In genomic region chr18:54119524-54120019, GRCh38 we compare ENCODE assay signal across 8 cellular contexts.
DNase-seq lines count a peak whose midpoint lies in the region; ATAC-seq and TF ChIP-seq lines count a peak whose summit lies in the region.

No MANE protein-coding gene starts in this region.

- no peaks in the 10 kb centered on the region for H3F3A ChIP-seq in PC-3 (ENCODE audit: low read length, unreplicated experiment)

- no peaks in the 10 kb centered on the region for H3K79me2 ChIP-seq in PC-3 (ENCODE audit: low read length)

- peak; percentile 94 for ATAC-seq in PC-3

- peak; percentile 42 for DNase-seq in A172 (ENCODE audit: low spot score)
- DNase-seq in GDM1 (lab: John Stamatoyannopoulos, UW), result peak; percentile 44
- DNase-seq in H4 (ENCODE audit: low spot score), result peak; percentile 59
- peak; percentile 70 for DNase-seq in KBM-7
- peak; percentile 79 for DNase-seq in PC-3
- DNase-seq in cardiac fibroblast (ENCODE audit: low read depth in 2 of 2), result peak; percentile 79 to 83
- DNase-seq in kidney glomerular epithelial cell (lab: John Stamatoyannopoulos, UW), result peak; percentile 69
- peak; percentile 45 for DNase-seq in testis

- intact Hi-C loops in PC-3 (cut with micrococcal nuclease) (loop anchor here (1.0 to 5.0 kb wide), 5 partner anchors 77 to 551 kb away; no protein-coding TSS in a partner anchor), testis (cut with DNase I; ENCODE audit: low total_unique reads) (no loop called here)

- no peaks in the 10 kb centered on the region for H3K9me2 ChIP-seq in PC-3 (replicated peaks; ENCODE audit: low read length)

- WGBS in testis, 2 donors, result 22 to 34% methylated on average over 6 of the region's 6 CpGs

- no peaks in the 10 kb centered on the region for H3K9me3 ChIP-seq in PC-3 (ENCODE audit: low read length)
- no peaks in the 10 kb centered on the region for H3K9me3 ChIP-seq in testis

- H3K36me3 ChIP-seq in PC-3 (ENCODE audit: low read depth, low read length) (no peaks in the 10 kb centered on the region), testis (ENCODE audit: low read depth, missing control alignments) (no peaks in the 10 kb centered on the region)

- CTCF ChIA-PET in PC-3 (lab: Charles Lee), result interaction anchor here (0.5 to 1.2 kb wide), 10 partner anchors 8 to 552 kb away, joined by 3 to 15 read pairs (median 3); no protein-coding TSS in a partner anchor

- H3K4me1 ChIP-seq in PC-3 (ENCODE audit: insufficient read depth, low read length), result no peaks in the 10 kb centered on the region
- H3K4me1 ChIP-seq in testis, result no peaks in the 10 kb centered on the region

- POLR2A ChIA-PET in PC-3 (lab: Charles Lee; ENCODE audit: unreplicated experiment), result no interaction called here

- H3K27me3 ChIP-seq in PC-3 (ENCODE audit: low read length) (no peaks in the 10 kb centered on the region; the same call in 1 of the 2 replicates), testis (no peaks in the 10 kb centered on the region)

- H3K27ac ChIP-seq in PC-3 (ENCODE audit: low read length), result no peak overlapping the region
- H3K27ac ChIP-seq in testis, result no peak overlapping the region

- TF ChIP-seq CTCF in PC-3 (conservative IDR thresholded peaks at IDR 0.05; ENCODE audit: low read depth, low read length), result peak; percentile 95
- TF ChIP-seq CTCF in cardiac fibroblast (IDR thresholded peaks at IDR 0.05; ENCODE audit: low read depth, low read length), result peak; percentile 80
- peak; percentile 55 to 73 (median 69) for TF ChIP-seq CTCF in testis (IDR thresholded peaks at IDR 0.05)

- peak overlapping the region; percentile 89 for H2AFZ ChIP-seq in PC-3 (ENCODE audit: low read length)

- in situ Hi-C loops in KBM-7 (cut with MboI; ENCODE audit: low pct_unique_long_range_greater_than_20kb, low sequenced_read_pairs), result no loop called here

- peak overlapping the region; percentile 67 for H3K4me2 ChIP-seq in PC-3 (ENCODE audit: low read length)

- H3K4me3 ChIP-seq in PC-3 (ENCODE audit: low read length) (peak overlapping the region; percentile 42; the same call in 1 of the 2 replicates), cardiac fibroblast (replicated peaks in 1 of 2; ENCODE audit: low read depth in 2 of 2, low read length in 2 of 2) (no peak overlapping the region), testis (no peak overlapping the region)

- no peak for TF ChIP-seq POLR2A in testis (IDR thresholded peaks at IDR 0.05)

- no peaks in the 10 kb centered on the region for H4K20me1 ChIP-seq in PC-3 (ENCODE audit: low read length)

- no peak overlapping the region for H3K9ac ChIP-seq in PC-3 (ENCODE audit: low read length)

- BruUV-seq in PC-3 (replicated peaks; lab: Mats Ljungman, UMichigan), result no TSS peak
